ENCODE assay signal across 22 cellular contexts in the genomic region with DNA sequence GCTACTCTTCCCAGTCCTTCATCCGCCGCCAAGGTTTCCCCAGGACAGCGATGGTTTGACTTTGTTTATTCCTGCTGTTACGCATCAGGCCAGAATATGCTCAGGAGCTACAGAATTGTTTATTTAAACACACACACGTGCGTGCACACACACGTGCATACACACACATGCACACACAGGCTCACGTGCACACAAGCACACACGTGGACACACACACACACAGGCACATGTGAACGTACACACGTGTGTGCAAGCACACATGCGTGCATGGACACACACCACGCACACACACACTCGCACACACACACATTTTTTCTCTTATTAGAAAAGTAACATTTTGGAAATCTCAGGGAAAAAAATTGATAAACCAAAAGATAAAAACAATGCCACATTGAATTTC.
"Had no signal": no experiment of that assay in that cellular context is flagged by ENCODE, and none has a peak within 500 bp of the region (broad histone marks: within the 10 kb centered on the region; RNA-seq: fewer than 3 reads in every experiment).

No MANE protein-coding gene starts in this region.

- DNase-seq: activated CD4-positive, alpha-beta T cell treated with anti-CD3 and anti-CD28 coated beads, Interleukin-2, amount 50 U/mL, for 48 hours; activated CD8-positive, alpha-beta memory T cell treated with anti-CD3 and anti-CD28 coated beads, Interleukin-2, amount 50 U/mL, for 48 hours; activated naive CD4-positive, alpha-beta T cell treated with Interleukin-2 at 50 U/mL for 16 hours; activated naive CD8-positive, alpha-beta T cell treated with anti-CD3 and anti-CD28 coated beads, Interleukin-2, amount 10 ng/mL, durations not matched to agents 7 days and 5 days; activated T-cell treated with anti-CD3 and anti-CD28 coated beads, Interleukin-2, amount 50 U/mL, for 4 hours; amniotic stem cell; colonic mucosa; esophagus squamous epithelium; left ventricle myocardium inferior; natural killer cell; stimulated activated CD4-positive, alpha-beta T cell treated with anti-CD3 and anti-CD28 coated beads, Interleukin-12 subunit alpha, Interleukin-12 subunit beta, amount 100 ng/mL, for 4 hours; stimulated activated CD4-positive, alpha-beta T cell treated with anti-CD3 and anti-CD28 coated beads, Interleukin-4, amount 100 ng/mL, for 4 hours; stimulated activated naive CD8-positive, alpha-beta T cell treated with anti-CD3 and anti-CD28 coated beads, Interleukin-15, amount 100 ng/mL, for 72 hours; tibial artery had no signal

- ATAC-seq: activated T-cell treated with anti-CD3 and anti-CD28 coated beads, Interleukin-2, amount 50 U/mL, for 4 hours; stimulated activated naive CD8-positive, alpha-beta T cell treated with anti-CD3 and anti-CD28 coated beads, Interleukin-15, amount 100 ng/mL, for 72 hours had no signal

- H3K27ac ChIP-seq: breast epithelium, colonic mucosa, esophagus squamous epithelium, gastroesophageal sphincter, left ventricle myocardium inferior, prostate gland, right atrium auricular region, tibial artery had no signal

- H3K4me3 Mint-ChIP-seq: activated naive CD8-positive, alpha-beta T cell treated with anti-CD3 and anti-CD28 coated beads, Interleukin-2, amount 10 ng/mL, durations not matched to agents 7 days and 5 days; activated T-cell treated with anti-CD3 and anti-CD28 coated beads, Interleukin-2, amount 50 U/mL, for 4 hours; central memory CD8-positive, alpha-beta T cell; mesothelial cell of epicardium; natural killer cell; stimulated activated naive CD8-positive, alpha-beta T cell treated with anti-CD3 and anti-CD28 coated beads, Interleukin-15, amount 100 ng/mL, for 72 hours; T-helper 2 cell treated with Interferon-gamma antibody and Interleukin-4, amounts not matched to agents 5 μg/mL and 100 μg/mL, for 36 hours had no signal

- H3K27me3 ChIP-seq: breast epithelium, colonic mucosa, esophagus squamous epithelium, gastroesophageal sphincter, right atrium auricular region, tibial artery had no signal

- H3K4me1 Mint-ChIP-seq: central memory CD8-positive, alpha-beta T cell; mesothelial cell of epicardium had no signal

- H3K27me3 Mint-ChIP-seq: activated naive CD8-positive, alpha-beta T cell treated with anti-CD3 and anti-CD28 coated beads, Interleukin-2, amount 10 ng/mL, durations not matched to agents 7 days and 5 days; stimulated activated naive CD8-positive, alpha-beta T cell treated with anti-CD3 and anti-CD28 coated beads, Interleukin-15, amount 100 ng/mL, for 72 hours had no signal

- H3K36me3 Mint-ChIP-seq: activated naive CD8-positive, alpha-beta T cell treated with anti-CD3 and anti-CD28 coated beads, Interleukin-2, amount 10 ng/mL, durations not matched to agents 7 days and 5 days; mesothelial cell of epicardium; natural killer cell had no signal

- H3K4me3 ChIP-seq: breast epithelium, colonic mucosa, esophagus squamous epithelium, gastroesophageal sphincter, left ventricle myocardium inferior, prostate gland, right atrium auricular region, tibial artery had no signal

- H3K27ac Mint-ChIP-seq: activated naive CD8-positive, alpha-beta T cell treated with anti-CD3 and anti-CD28 coated beads, Interleukin-2, amount 10 ng/mL, durations not matched to agents 7 days and 5 days; activated T-helper 2 cell treated with anti-CD3 and anti-CD28 coated beads, Interferon-gamma antibody, Interleukin-2, Interleukin-4, amounts not matched to agents 10 μg/mL and 5 μg/mL and 100 μg/mL, durations not matched to agents 14 hours and 24 hours and 36 hours; mesothelial cell of epicardium; natural killer cell; stimulated activated naive CD8-positive, alpha-beta T cell treated with anti-CD3 and anti-CD28 coated beads, Interleukin-15, amount 100 ng/mL, for 72 hours; T-helper 2 cell treated with Interferon-gamma antibody and Interleukin-4, amounts not matched to agents 5 μg/mL and 100 μg/mL, for 36 hours had no signal

- H3K9me3 ChIP-seq: breast epithelium, colonic mucosa, esophagus squamous epithelium, gastroesophageal sphincter, left ventricle myocardium inferior, prostate gland, right atrium auricular region, tibial artery had no signal

- H3K36me3 ChIP-seq: breast epithelium, colonic mucosa, esophagus squamous epithelium, gastroesophageal sphincter, left ventricle myocardium inferior, prostate gland, right atrium auricular region, tibial artery had no signal

- H3K9me3 Mint-ChIP-seq: activated naive CD8-positive, alpha-beta T cell treated with anti-CD3 and anti-CD28 coated beads, Interleukin-2, amount 10 ng/mL, durations not matched to agents 7 days and 5 days; activated T-cell treated with anti-CD3 and anti-CD28 coated beads, Interleukin-2, amount 50 U/mL, for 4 hours; activated T-helper 2 cell treated with anti-CD3 and anti-CD28 coated beads, Interferon-gamma antibody, Interleukin-2, Interleukin-4, amounts not matched to agents 10 μg/mL and 5 μg/mL and 100 μg/mL, durations not matched to agents 14 hours and 24 hours and 36 hours; central memory CD8-positive, alpha-beta T cell; natural killer cell; stimulated activated naive CD8-positive, alpha-beta T cell treated with anti-CD3 and anti-CD28 coated beads, Interleukin-15, amount 100 ng/mL, for 72 hours had no signal

- H3K4me1 ChIP-seq: breast epithelium, colonic mucosa, esophagus squamous epithelium, gastroesophageal sphincter, left ventricle myocardium inferior, prostate gland, right atrium auricular region, tibial artery had no signal
